In the genomic region with DNA sequence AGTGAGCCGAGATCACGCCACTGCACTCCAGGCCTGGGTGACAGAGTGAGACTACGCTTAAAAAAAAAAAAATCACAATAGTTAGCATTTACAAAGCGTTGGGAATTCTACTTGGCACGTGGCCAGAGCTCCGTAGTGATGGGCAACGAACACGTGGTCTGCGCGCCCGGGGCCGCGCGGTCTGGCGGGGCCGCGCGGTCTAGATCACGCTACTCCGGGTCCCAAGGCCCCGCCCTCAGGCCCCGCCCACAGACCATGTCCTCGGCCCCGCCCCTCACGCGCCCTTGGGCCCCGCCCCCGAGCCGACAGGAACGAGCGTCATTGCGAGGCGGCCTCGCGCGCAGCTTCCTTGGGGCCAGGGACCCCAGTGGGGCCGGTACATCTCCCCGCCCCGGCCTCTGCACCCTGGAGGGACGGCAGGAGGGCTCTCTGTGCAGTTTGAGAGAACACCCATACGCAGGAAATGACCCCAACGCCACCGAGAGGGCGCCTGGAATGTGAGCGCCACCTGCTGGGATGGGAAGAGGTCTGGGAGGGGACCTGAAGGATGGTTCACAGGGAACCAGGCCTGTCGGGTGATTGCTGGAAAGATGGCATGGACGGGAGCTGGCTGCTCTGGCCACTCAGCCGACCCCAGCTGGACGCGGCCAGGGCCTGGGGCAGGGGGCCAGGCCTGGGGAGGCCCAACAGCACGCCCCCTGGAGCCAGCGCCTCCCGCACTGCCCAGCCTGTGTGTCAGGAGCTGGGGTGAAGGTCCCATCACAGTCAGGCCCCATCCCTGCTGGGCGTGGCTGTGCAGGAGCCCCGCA, we compare ENCODE assay signal across 1 cellular context.
TF ChIP-seq lines count a peak whose summit lies in the region.

No MANE protein-coding gene starts in this region.

TF ChIP-seq in K562, 482 proteins besides CTCF, POLR2A, EP300 and RAD21 (continued from another document and continues in another):
- TF ChIP-seq, protein P1, sequence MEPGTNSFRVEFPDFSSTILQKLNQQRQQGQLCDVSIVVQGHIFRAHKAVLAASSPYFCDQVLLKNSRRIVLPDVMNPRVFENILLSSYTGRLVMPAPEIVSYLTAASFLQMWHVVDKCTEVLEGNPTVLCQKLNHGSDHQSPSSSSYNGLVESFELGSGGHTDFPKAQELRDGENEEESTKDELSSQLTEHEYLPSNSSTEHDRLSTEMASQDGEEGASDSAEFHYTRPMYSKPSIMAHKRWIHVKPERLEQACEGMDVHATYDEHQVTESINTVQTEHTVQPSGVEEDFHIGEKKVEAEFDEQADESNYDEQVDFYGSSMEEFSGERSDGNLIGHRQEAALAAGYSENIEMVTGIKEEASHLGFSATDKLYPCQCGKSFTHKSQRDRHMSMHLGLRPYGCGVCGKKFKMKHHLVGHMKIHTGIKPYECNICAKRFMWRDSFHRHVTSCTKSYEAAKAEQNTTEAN (CRISPR knock-in tag; IDR thresholded peaks at IDR 0.05), result 0 out of 2 replicates have a peak, but pooled peaks have one; percentile 28
- TF ChIP-seq ZNF717 (CRISPR knock-in tag; IDR thresholded peaks at IDR 0.05) (no peak), NFATC3 (IDR thresholded peaks at IDR 0.05) (no peak), NCOA1 (IDR thresholded peaks at IDR 0.05; ENCODE audit: low read depth) (no peak), CBX3 (IDR thresholded peaks at IDR 0.05; ENCODE audit: borderline replicate concordance in 1 of 2, low read length in 2 of 2) (no peak), MAZ (CRISPR knock-in tag; conservative IDR thresholded peaks at IDR 0.05 in 1 of 2, IDR thresholded peaks at IDR 0.05 in 1 of 2) (peak; percentile 94 to 96), BHLHE40 (IDR thresholded peaks at IDR 0.05; ENCODE audit: low read length) (peak; percentile 56), ILK (tag; IDR thresholded peaks at IDR 0.05; ENCODE audit: borderline replicate concordance, low read depth) (no peak), CEBPB (tag; IDR thresholded peaks at IDR 0.05) (no peak), BRD4 (IDR thresholded peaks at IDR 0.05) (no peak), TBL1XR1 (IDR thresholded peaks at IDR 0.05; ENCODE audit: low read length in 2 of 2) (no peak), TRIM28 (IDR thresholded peaks at IDR 0.05) (no peak), CBX8 (IDR thresholded peaks at IDR 0.05; ENCODE audit: borderline replicate concordance, extremely low read depth, low read depth, low read length, poor library complexity, severe bottlenecking) (no peak), FOXJ2 (tag; IDR thresholded peaks at IDR 0.05) (no peak), ZFX (CRISPR knock-in tag; IDR thresholded peaks at IDR 0.05) (peak; percentile 88), MTA2 (IDR thresholded peaks at IDR 0.05; ENCODE audit: low read depth) (no peak), MCM2 (IDR thresholded peaks at IDR 0.05; ENCODE audit: low read depth) (no peak), ZNF384 (IDR thresholded peaks at IDR 0.05; ENCODE audit: low read depth, low read length) (no peak), ZBTB8A (IDR thresholded peaks at IDR 0.05; ENCODE audit: partially characterized antibody) (no peak), CXXC5 (CRISPR knock-in tag; IDR thresholded peaks at IDR 0.05) (peak; percentile 87)
- TF ChIP-seq, protein P2, sequence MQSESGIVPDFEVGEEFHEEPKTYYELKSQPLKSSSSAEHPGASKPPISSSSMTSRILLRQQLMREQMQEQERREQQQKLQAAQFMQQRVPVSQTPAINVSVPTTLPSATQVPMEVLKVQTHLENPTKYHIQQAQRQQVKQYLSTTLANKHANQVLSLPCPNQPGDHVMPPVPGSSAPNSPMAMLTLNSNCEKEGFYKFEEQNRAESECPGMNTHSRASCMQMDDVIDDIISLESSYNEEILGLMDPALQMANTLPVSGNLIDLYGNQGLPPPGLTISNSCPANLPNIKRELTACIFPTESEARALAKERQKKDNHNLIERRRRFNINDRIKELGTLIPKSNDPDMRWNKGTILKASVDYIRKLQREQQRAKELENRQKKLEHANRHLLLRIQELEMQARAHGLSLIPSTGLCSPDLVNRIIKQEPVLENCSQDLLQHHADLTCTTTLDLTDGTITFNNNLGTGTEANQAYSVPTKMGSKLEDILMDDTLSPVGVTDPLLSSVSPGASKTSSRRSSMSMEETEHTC (IDR thresholded peaks at IDR 0.05), result peak; percentile 10; the same call in 1 of the 2 replicates
- TF ChIP-seq, protein P3, sequence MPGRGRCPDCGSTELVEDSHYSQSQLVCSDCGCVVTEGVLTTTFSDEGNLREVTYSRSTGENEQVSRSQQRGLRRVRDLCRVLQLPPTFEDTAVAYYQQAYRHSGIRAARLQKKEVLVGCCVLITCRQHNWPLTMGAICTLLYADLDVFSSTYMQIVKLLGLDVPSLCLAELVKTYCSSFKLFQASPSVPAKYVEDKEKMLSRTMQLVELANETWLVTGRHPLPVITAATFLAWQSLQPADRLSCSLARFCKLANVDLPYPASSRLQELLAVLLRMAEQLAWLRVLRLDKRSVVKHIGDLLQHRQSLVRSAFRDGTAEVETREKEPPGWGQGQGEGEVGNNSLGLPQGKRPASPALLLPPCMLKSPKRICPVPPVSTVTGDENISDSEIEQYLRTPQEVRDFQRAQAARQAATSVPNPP (IDR thresholded peaks at IDR 0.05; ENCODE audit: borderline replicate concordance, insufficient read depth, insufficient read length), result no peak
- TF ChIP-seq, protein P4, sequence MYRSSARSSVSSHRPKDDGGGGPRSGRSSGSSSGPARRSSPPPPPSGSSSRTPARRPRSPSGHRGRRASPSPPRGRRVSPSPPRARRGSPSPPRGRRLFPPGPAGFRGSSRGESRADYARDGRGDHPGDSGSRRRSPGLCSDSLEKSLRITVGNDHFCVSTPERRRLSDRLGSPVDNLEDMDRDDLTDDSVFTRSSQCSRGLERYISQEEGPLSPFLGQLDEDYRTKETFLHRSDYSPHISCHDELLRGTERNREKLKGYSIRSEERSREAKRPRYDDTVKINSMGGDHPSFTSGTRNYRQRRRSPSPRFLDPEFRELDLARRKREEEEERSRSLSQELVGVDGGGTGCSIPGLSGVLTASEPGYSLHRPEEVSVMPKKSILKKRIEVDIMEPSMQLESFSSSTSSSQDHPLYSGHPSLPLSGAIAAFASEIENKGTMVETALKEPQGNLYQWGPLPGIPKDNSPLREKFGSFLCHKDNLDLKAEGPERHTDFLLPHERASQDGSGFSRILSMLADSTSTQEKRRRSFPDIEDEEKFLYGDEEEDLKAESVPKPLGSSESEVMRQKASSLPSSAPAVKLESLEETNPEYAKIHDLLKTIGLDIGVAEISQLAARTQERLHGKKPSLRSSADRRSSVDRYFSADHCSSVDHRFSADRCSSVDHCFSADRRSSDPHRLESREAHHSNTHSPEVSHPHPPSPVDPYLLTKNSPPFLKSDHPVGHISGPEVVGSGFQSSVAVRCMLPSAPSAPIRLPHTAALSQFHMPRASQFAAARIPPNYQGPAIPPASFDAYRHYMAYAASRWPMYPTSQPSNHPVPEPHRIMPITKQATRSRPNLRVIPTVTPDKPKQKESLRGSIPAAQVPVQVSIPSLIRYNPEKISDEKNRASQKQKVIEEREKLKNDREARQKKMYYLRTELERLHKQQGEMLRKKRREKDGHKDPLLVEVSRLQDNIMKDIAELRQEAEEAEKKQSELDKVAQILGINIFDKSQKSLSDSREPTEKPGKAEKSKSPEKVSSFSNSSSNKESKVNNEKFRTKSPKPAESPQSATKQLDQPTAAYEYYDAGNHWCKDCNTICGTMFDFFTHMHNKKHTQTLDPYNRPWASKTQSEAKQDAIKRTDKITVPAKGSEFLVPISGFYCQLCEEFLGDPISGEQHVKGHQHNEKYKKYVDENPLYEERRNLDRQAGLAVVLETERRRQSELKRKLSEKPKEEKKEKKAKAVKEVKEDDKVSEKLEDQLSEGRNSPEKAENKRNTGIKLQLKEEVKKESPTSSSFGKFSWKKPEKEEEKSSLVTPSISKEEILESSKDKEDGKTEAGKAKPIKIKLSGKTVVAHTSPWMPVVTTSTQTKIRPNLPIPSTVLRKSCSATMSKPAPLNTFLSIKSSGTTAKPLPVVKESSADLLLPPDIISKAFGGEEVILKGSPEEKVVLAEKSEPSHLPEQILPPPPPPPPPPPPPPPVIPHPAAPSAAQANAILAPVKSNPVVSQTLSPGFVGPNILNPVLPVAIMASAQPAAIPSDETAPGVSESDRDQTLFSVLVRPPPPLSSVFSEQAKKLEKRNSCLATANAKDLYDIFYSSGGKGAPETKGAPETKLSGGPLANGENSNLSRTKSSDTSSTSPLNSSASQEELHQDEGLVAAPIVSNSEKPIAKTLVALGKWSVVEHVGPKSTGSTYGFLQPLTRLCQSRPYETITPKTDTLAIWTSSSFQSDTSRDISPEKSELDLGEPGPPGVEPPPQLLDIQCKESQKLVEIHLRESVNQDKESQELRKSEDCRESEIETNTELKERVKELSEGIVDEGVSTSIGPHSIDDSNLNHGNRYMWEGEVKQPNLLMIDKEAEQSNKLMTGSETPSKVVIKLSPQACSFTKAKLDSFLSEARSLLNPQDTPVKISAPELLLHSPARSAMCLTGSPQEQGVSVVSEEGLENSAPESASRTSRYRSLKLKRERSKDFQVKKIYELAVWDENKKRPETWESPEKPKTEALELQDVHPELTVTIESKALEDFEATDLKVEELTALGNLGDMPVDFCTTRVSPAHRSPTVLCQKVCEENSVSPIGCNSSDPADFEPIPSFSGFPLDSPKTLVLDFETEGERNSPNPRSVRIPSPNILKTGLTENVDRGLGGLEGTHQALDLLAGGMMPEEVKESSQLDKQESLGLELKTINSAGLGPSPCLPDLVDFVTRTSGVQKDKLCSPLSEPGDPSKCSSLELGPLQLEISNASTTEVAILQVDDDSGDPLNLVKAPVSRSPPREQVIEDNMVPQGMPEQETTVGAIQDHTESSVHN (IDR thresholded peaks at IDR 0.05; ENCODE audit: borderline replicate concordance in 1 of 2, low read depth in 1 of 2), result no peak
- TF ChIP-seq, protein P5, sequence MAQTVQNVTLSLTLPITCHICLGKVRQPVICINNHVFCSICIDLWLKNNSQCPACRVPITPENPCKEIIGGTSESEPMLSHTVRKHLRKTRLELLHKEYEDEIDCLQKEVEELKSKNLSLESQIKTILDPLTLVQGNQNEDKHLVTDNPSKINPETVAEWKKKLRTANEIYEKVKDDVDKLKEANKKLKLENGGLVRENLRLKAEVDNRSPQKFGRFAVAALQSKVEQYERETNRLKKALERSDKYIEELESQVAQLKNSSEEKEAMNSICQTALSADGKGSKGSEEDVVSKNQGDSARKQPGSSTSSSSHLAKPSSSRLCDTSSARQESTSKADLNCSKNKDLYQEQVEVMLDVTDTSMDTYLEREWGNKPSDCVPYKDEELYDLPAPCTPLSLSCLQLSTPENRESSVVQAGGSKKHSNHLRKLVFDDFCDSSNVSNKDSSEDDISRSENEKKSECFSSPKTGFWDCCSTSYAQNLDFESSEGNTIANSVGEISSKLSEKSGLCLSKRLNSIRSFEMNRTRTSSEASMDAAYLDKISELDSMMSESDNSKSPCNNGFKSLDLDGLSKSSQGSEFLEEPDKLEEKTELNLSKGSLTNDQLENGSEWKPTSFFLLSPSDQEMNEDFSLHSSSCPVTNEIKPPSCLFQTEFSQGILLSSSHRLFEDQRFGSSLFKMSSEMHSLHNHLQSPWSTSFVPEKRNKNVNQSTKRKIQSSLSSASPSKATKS (CRISPR knock-in tag; IDR thresholded peaks at IDR 0.05), result no peak
- TF ChIP-seq, protein P6, sequence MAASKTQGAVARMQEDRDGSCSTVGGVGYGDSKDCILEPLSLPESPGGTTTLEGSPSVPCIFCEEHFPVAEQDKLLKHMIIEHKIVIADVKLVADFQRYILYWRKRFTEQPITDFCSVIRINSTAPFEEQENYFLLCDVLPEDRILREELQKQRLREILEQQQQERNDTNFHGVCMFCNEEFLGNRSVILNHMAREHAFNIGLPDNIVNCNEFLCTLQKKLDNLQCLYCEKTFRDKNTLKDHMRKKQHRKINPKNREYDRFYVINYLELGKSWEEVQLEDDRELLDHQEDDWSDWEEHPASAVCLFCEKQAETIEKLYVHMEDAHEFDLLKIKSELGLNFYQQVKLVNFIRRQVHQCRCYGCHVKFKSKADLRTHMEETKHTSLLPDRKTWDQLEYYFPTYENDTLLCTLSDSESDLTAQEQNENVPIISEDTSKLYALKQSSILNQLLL (CRISPR knock-in tag; IDR thresholded peaks at IDR 0.05; ENCODE audit: borderline replicate concordance), result no peak
- TF ChIP-seq, protein P7, sequence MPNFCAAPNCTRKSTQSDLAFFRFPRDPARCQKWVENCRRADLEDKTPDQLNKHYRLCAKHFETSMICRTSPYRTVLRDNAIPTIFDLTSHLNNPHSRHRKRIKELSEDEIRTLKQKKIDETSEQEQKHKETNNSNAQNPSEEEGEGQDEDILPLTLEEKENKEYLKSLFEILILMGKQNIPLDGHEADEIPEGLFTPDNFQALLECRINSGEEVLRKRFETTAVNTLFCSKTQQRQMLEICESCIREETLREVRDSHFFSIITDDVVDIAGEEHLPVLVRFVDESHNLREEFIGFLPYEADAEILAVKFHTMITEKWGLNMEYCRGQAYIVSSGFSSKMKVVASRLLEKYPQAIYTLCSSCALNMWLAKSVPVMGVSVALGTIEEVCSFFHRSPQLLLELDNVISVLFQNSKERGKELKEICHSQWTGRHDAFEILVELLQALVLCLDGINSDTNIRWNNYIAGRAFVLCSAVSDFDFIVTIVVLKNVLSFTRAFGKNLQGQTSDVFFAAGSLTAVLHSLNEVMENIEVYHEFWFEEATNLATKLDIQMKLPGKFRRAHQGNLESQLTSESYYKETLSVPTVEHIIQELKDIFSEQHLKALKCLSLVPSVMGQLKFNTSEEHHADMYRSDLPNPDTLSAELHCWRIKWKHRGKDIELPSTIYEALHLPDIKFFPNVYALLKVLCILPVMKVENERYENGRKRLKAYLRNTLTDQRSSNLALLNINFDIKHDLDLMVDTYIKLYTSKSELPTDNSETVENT (CRISPR knock-in tag; IDR thresholded peaks at IDR 0.05), result peak; percentile 84
- TF ChIP-seq, protein P8, sequence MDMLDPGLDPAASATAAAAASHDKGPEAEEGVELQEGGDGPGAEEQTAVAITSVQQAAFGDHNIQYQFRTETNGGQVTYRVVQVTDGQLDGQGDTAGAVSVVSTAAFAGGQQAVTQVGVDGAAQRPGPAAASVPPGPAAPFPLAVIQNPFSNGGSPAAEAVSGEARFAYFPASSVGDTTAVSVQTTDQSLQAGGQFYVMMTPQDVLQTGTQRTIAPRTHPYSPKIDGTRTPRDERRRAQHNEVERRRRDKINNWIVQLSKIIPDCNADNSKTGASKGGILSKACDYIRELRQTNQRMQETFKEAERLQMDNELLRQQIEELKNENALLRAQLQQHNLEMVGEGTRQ (CRISPR knock-in tag; IDR thresholded peaks at IDR 0.05), result peak; percentile 83
- TF ChIP-seq, protein P9, sequence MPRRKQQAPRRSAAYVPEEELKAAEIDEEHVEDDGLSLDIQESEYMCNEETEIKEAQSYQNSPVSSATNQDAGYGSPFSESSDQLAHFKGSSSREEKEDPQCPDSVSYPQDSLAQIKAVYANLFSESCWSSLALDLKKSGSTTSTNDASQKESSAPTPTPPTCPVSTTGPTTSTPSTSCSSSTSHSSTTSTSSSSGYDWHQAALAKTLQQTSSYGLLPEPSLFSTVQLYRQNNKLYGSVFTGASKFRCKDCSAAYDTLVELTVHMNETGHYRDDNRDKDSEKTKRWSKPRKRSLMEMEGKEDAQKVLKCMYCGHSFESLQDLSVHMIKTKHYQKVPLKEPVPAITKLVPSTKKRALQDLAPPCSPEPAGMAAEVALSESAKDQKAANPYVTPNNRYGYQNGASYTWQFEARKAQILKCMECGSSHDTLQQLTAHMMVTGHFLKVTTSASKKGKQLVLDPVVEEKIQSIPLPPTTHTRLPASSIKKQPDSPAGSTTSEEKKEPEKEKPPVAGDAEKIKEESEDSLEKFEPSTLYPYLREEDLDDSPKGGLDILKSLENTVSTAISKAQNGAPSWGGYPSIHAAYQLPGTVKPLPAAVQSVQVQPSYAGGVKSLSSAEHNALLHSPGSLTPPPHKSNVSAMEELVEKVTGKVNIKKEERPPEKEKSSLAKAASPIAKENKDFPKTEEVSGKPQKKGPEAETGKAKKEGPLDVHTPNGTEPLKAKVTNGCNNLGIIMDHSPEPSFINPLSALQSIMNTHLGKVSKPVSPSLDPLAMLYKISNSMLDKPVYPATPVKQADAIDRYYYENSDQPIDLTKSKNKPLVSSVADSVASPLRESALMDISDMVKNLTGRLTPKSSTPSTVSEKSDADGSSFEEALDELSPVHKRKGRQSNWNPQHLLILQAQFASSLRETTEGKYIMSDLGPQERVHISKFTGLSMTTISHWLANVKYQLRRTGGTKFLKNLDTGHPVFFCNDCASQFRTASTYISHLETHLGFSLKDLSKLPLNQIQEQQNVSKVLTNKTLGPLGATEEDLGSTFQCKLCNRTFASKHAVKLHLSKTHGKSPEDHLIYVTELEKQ (CRISPR knock-in tag; IDR thresholded peaks at IDR 0.05), result no peak
